12 cellular contexts compared by ENCODE assay signal in genomic region chr6:170010665-170011232, GRCh38.
"Had no signal": no experiment of that assay in that cellular context is flagged by ENCODE, and none has a peak within 500 bp of the region (broad histone marks: within the 10 kb centered on the region; RNA-seq: fewer than 3 reads in every experiment).

No MANE protein-coding gene starts in this region.

- H3K27ac Mint-ChIP-seq: activated CD4-positive, alpha-beta T cell treated with anti-CD3 and anti-CD28 coated beads, Interleukin-2, amount 10 ng/mL, durations not matched to agents 7 days and 5 days; activated naive CD8-positive, alpha-beta T cell treated with anti-CD3 and anti-CD28 coated beads for 36 hours; activated T-cell treated with anti-CD3 and anti-CD28 coated beads, Interleukin-2, amount 50 U/mL, for 72 hours; mesothelial cell of epicardium; progenitor cell of endocrine pancreas had no signal

- H3K4me1 Mint-ChIP-seq: activated CD4-positive, alpha-beta T cell treated with anti-CD3 and anti-CD28 coated beads, Interleukin-2, amount 10 ng/mL, durations not matched to agents 7 days and 5 days had no signal

- ATAC-seq: activated T-cell treated with anti-CD3 and anti-CD28 coated beads, Interleukin-2, amount 50 U/mL, for 72 hours had no signal

- H3K4me3 Mint-ChIP-seq: activated CD4-positive, alpha-beta T cell treated with anti-CD3 and anti-CD28 coated beads, Interleukin-2, amount 10 ng/mL, durations not matched to agents 7 days and 5 days; activated naive CD8-positive, alpha-beta T cell treated with anti-CD3 and anti-CD28 coated beads for 36 hours; activated T-cell treated with anti-CD3 and anti-CD28 coated beads, Interleukin-2, amount 50 U/mL, for 72 hours; mesothelial cell of epicardium had no signal

- H3K27ac ChIP-seq: neutrophil, stomach had no signal

- H3K4me3 ChIP-seq: stomach had no signal

- DNase-seq: activated CD4-positive, alpha-beta T cell treated with anti-CD3 and anti-CD28 coated beads, Interleukin-2, amount 10 ng/mL, durations not matched to agents 7 days and 5 days; activated CD4-positive, CD25-positive, alpha-beta regulatory T cell; activated gamma-delta T cell treated with Interleukin-2 at 50 U/mL for 16 hours; activated naive CD8-positive, alpha-beta T cell treated with anti-CD3 and anti-CD28 coated beads for 36 hours; activated T-cell treated with anti-CD3 and anti-CD28 coated beads, Interleukin-2, amount 50 U/mL, for 72 hours; foreskin melanocyte; stimulated activated CD4-positive, alpha-beta T cell treated with anti-CD3 and anti-CD28 coated beads, Interleukin-15, amount 100 ng/mL, for 24 hours; stimulated activated CD4-positive, alpha-beta T cell treated with anti-CD3 and anti-CD28 coated beads, Interleukin-4, amount 100 ng/mL, for 24 hours; stomach had no signal

- H3K9me3 Mint-ChIP-seq: activated CD4-positive, alpha-beta T cell treated with anti-CD3 and anti-CD28 coated beads, Interleukin-2, amount 10 ng/mL, durations not matched to agents 7 days and 5 days; activated naive CD8-positive, alpha-beta T cell treated with anti-CD3 and anti-CD28 coated beads for 36 hours; activated T-cell treated with anti-CD3 and anti-CD28 coated beads, Interleukin-2, amount 50 U/mL, for 72 hours had no signal

- H3K36me3 ChIP-seq: neutrophil, stomach had no signal

- H3K36me3 Mint-ChIP-seq: activated naive CD8-positive, alpha-beta T cell treated with anti-CD3 and anti-CD28 coated beads for 36 hours; mesothelial cell of epicardium had no signal

- H3K9me3 ChIP-seq: neutrophil had no signal
